In genomic region chr5:160937570-160937969, GRCh38 we compare ENCODE assay signal across 27 cellular contexts.
"Had no signal": no experiment of that assay in that cellular context is flagged by ENCODE, and none has a peak within 500 bp of the region (broad histone marks: within the 10 kb centered on the region; RNA-seq: fewer than 3 reads in every experiment).

No MANE protein-coding gene starts in this region.

- H3K9me3 Mint-ChIP-seq: IgD-negative memory B cell had no signal

- H3K4me1 ChIP-seq: SJCRH30 had no signal

- ATAC-seq: activated T-cell treated with anti-CD3 and anti-CD28 coated beads, Interleukin-2, amount 50 U/mL, for 4 hours had no signal

- H3K9me3 ChIP-seq: MG63, SJCRH30, SK-N-SH had no signal

- H3K4me1 Mint-ChIP-seq: activated CD4-positive, alpha-beta T cell treated with anti-CD3 and anti-CD28 coated beads, Interleukin-2, amount 10 ng/mL, durations not matched to agents 7 days and 5 days; brain; IgD-negative memory B cell had no signal

- DNase-seq: activated CD4-positive, alpha-beta memory T cell treated with anti-CD3 and anti-CD28 coated beads for 36 hours; activated CD4-positive, alpha-beta T cell treated with anti-CD3 and anti-CD28 coated beads, Interleukin-2, amount 10 ng/mL, durations not matched to agents 7 days and 5 days; activated CD4-positive, CD25-positive, alpha-beta regulatory T cell; activated CD8-positive, alpha-beta memory T cell treated with anti-CD3 and anti-CD28 coated beads for 24 hours; activated gamma-delta T cell; activated naive CD4-positive, alpha-beta T cell treated with anti-CD3 and anti-CD28 coated beads for 36 hours; activated T-cell treated with anti-CD3 and anti-CD28 coated beads, Interleukin-2, amount 50 U/mL, for 4 hours; amygdala; KG1; MG63; MV-4-11; NCI-H1092 treated with DMSO at 0.1 percent for 48 hours; NCI-H1417 treated with DMSO at 0.1 percent for 48 hours; NCI-H1694; NCI-H2171; NCI-H2227 treated with DMSO at 0.1 percent for 48 hours; NCI-H446 treated with DMSO at 0.1 percent for 48 hours; NCI-H524 treated with DMSO at 0.1 percent for 48 hours; NCI-H82; Right ventricle myocardium superior; SJCRH30; SK-N-SH; T-helper 1 cell had no signal

- H3K36me3 Mint-ChIP-seq: activated CD4-positive, alpha-beta memory T cell treated with anti-CD3 and anti-CD28 coated beads for 36 hours; activated naive CD8-positive, alpha-beta T cell; brain; IgD-negative memory B cell had no signal

- H3K4me3 Mint-ChIP-seq: activated CD4-positive, alpha-beta memory T cell treated with anti-CD3 and anti-CD28 coated beads for 36 hours; activated CD4-positive, alpha-beta T cell treated with anti-CD3 and anti-CD28 coated beads, Interleukin-2, amount 10 ng/mL, durations not matched to agents 7 days and 5 days; activated naive CD4-positive, alpha-beta T cell treated with anti-CD3 and anti-CD28 coated beads for 36 hours; activated naive CD8-positive, alpha-beta T cell; activated T-cell treated with anti-CD3 and anti-CD28 coated beads, Interleukin-2, amount 50 U/mL, for 4 hours; brain; IgD-negative memory B cell had no signal

- H3K27me3 Mint-ChIP-seq: activated CD4-positive, alpha-beta memory T cell treated with anti-CD3 and anti-CD28 coated beads for 36 hours; activated CD4-positive, alpha-beta T cell treated with anti-CD3 and anti-CD28 coated beads, Interleukin-2, amount 10 ng/mL, durations not matched to agents 7 days and 5 days; activated naive CD8-positive, alpha-beta T cell; IgD-negative memory B cell had no signal

- H3K27ac ChIP-seq: SJCRH30, VCaP had no signal

- H3K4me3 ChIP-seq: MG63, SJCRH30 had no signal

- H3K36me3 ChIP-seq: MG63, SJCRH30 had no signal

- H3K27ac Mint-ChIP-seq: activated CD4-positive, alpha-beta memory T cell treated with anti-CD3 and anti-CD28 coated beads for 36 hours; activated CD4-positive, alpha-beta T cell treated with anti-CD3 and anti-CD28 coated beads, Interleukin-2, amount 10 ng/mL, durations not matched to agents 7 days and 5 days; activated naive CD4-positive, alpha-beta T cell treated with anti-CD3 and anti-CD28 coated beads for 36 hours; activated naive CD8-positive, alpha-beta T cell; IgD-negative memory B cell had no signal

- H3K27me3 ChIP-seq: MG63, SJCRH30 had no signal
